18 cellular contexts compared by ENCODE assay signal in genomic region chr4:74414149-74414809, GRCh38. TPM values are rescaled to one million over a fixed set of nuclear protein-coding genes. Genes with fewer than 3 reads are reported as not detected.
A peak's percentile ranks its signal among the peaks of the same experiment; 100 is the strongest.
DNase-seq lines count a peak whose midpoint lies in the region; ATAC-seq, FAIRE-seq and TF ChIP-seq lines count a peak whose summit lies in the region.
"Had no signal": no experiment of that assay in that cellular context is flagged by ENCODE, and none has a peak within 500 bp of the region (broad histone marks: within the 10 kb centered on the region; RNA-seq: fewer than 3 reads in every experiment).

No MANE protein-coding gene starts in this region.

- no peak overlapping the region for H3K9ac ChIP-seq in HCT116 (ENCODE audit: low read length)
- H3K9ac ChIP-seq in K562 (ENCODE audit: insufficient read depth in 1 of 2, low read depth in 2 of 2, low read length in 2 of 2) = no peak overlapping the region
- H3K9ac ChIP-seq: GM23248 had no signal

- intact Hi-C loops in HCT116 (cut with micrococcal nuclease) = no loop called here
- intact Hi-C loops in K562 (cut with micrococcal nuclease) = no loop called here
- intact Hi-C loops in right lobe of liver (cut with DNase I) = no loop called here

- peak overlapping the region; percentile 80 for H2AFZ ChIP-seq in HCT116 (ENCODE audit: low read depth, low read length, poor library complexity, severe bottlenecking)
- H2AFZ ChIP-seq in K562 (ENCODE audit: low read depth, low read length) = no peak overlapping the region
- H2AFZ ChIP-seq: GM23248 had no signal

- no peaks in the 10 kb centered on the region for H4K20me1 ChIP-seq in HCT116 (ENCODE audit: insufficient read depth)
- no peaks in the 10 kb centered on the region for H4K20me1 ChIP-seq in K562 (replicated peaks; ENCODE audit: control insufficient read depth, insufficient read depth, low read length)

- no peaks in the 10 kb centered on the region for H3K9me1 ChIP-seq in K562 (ENCODE audit: control insufficient read depth, insufficient read depth, low read length)

- TF ChIP-seq CTCF in HCT116 (IDR thresholded peaks at IDR 0.05 in 2 of 3, conservative IDR thresholded peaks at IDR 0.05 in 1 of 3; ENCODE audit: borderline replicate concordance in 1 of 3, insufficient read depth in 1 of 3, low read depth in 2 of 3, low read length in 2 of 3) (no peak), K562 (IDR thresholded peaks at IDR 0.05 in 2 of 3, conservative IDR thresholded peaks at IDR 0.05 in 1 of 3; ENCODE audit: insufficient read depth in 2 of 3, low read depth in 1 of 3, low read length in 3 of 3) (no peak), foreskin keratinocyte (conservative IDR thresholded peaks at IDR 0.05) (no peak), right lobe of liver (IDR thresholded peaks at IDR 0.05) (no peak)

- H3K27ac ChIP-seq in HCT116 (ENCODE audit: low read depth, low read length) (peak overlapping the region; percentile 80; the same call in 1 of the 2 replicates), K562 (ENCODE audit: extremely low read depth, low read depth, low read length) (no peak overlapping the region), foreskin keratinocyte (peak overlapping the region; percentile 3), right lobe of liver (no peak overlapping the region)
- H3K27ac ChIP-seq: GM23248 had no signal

- no peak overlapping the region for H3K27ac Mint-ChIP-seq in immature natural killer cell
- H3K27ac Mint-ChIP-seq: CD14-positive monocyte; CD8-positive, alpha-beta T cell; IgD-negative memory B cell had no signal

- peaks cover 0 to 3% (median 0%) of the 10 kb centered on the region in 3 donors for H3K36me3 Mint-ChIP-seq in immature natural killer cell
- H3K36me3 Mint-ChIP-seq: CD14-positive monocyte; CD8-positive, alpha-beta T cell; IgD-negative memory B cell had no signal

- no peak overlapping the region for H3K4me3 ChIP-seq in HCT116 (replicated peaks in 1 of 2; ENCODE audit: low read depth in 1 of 2, low read length in 2 of 2)
- no peak overlapping the region for H3K4me3 ChIP-seq in K562
- no peak overlapping the region for H3K4me3 ChIP-seq in right lobe of liver
- H3K4me3 ChIP-seq: A549, GM12878, GM23248 had no signal

- in situ Hi-C loops in K562 (cut with MboI) = no loop called here

- peaks cover 47 to 65% of the 10 kb centered on the region in 2 experiments for H3K4me1 ChIP-seq in HCT116 (ENCODE audit: control insufficient read depth in 1 of 2, insufficient read depth in 2 of 2, low read length in 2 of 2)
- peaks cover 0 to 3% of the 10 kb centered on the region in 2 experiments; a peak in 1 of 5 replicates for H3K4me1 ChIP-seq in K562 (replicated peaks in 1 of 2; ENCODE audit: control insufficient read depth in 2 of 2, insufficient read depth in 2 of 2, low read length in 2 of 2)
- H3K4me1 ChIP-seq in foreskin keratinocyte = peaks cover 76% of the 10 kb centered on the region
- no peaks in the 10 kb centered on the region for H3K4me1 ChIP-seq in right lobe of liver

- 20% methylated on average over 5 of the region's 5 CpGs for WGBS in K562 (ENCODE audit: insufficient coverage, low coverage, missing lambda C conversion rate)
- 32% methylated on average over 5 of the region's 5 CpGs for WGBS in right lobe of liver (ENCODE audit: insufficient coverage, low coverage, low lambda C conversion rate, missing lambda C conversion rate)

- BruUV-seq in HCT116 (replicated peaks; lab: Mats Ljungman, UMichigan) (no TSS peak), K562 (replicated peaks; lab: Mats Ljungman, UMichigan) (no TSS peak)

- ATAC-seq in HCT116 (no peak), K562 (no peak), foreskin keratinocyte (no peak), right lobe of liver (no peak)
- ATAC-seq: A549; CD8-positive, alpha-beta T cell; GM12878 had no signal

- POLR2A ChIA-PET in HCT116 (lab: Charles Lee) (interaction anchor here (2.6 kb wide), 1 partner anchor 31 kb away, joined by 11 read pairs; the partner anchor contains the start of gene AREG), K562 (lab: Yijun Ruan, JAX) (no interaction called here)

- H3K4me2 ChIP-seq in HCT116 (ENCODE audit: low read length) (peak overlapping the region; percentile 34), K562 (ENCODE audit: insufficient read depth, low read length) (no peak overlapping the region)
- H3K4me2 ChIP-seq: A549 had no signal

- TF ChIP-seq POLR2A in HCT116 (IDR thresholded peaks at IDR 0.05; ENCODE audit: borderline replicate concordance, extremely low read depth, insufficient read depth, insufficient read length) = no peak
- no peak for TF ChIP-seq POLR2A in K562 (conservative IDR thresholded peaks at IDR 0.05)
- no peak for TF ChIP-seq POLR2A in right lobe of liver (IDR thresholded peaks at IDR 0.05)

- H3K27me3 Mint-ChIP-seq in immature natural killer cell (ENCODE audit: low read depth in 3 of 3) = peaks cover 2 to 3% (median 2%) of the 10 kb centered on the region in 3 donors

- peak; percentile 54 for DNase-seq in DMS53 (lab: John Stamatoyannopoulos, UW)
- DNase-seq in HCT116 (ENCODE audit: low read depth, low spot score) = no peak
- no peak for DNase-seq in K562 (ENCODE audit: extremely low read depth in 1 of 4, low spot score in 3 of 4)
- DNase-seq in foreskin keratinocyte = no peak
- DNase-seq in right lobe of liver = no peak
- no peak for DNase-seq in immature natural killer cell
- DNase-seq in DMS79 treated with DMSO at 0.1 percent for 48 hours (lab: John Stamatoyannopoulos, UW) = no peak
- DNase-seq: CD8-positive, alpha-beta T cell; COR-L47; GM23248 had no signal

- H3K36me3 ChIP-seq in HCT116 (ENCODE audit: control insufficient read depth in 1 of 2, insufficient read depth in 2 of 2, low read length in 2 of 2) (no peaks in the 10 kb centered on the region), K562 (ENCODE audit: control insufficient read depth, insufficient read depth, low read length) (no peaks in the 10 kb centered on the region), right lobe of liver (no peaks in the 10 kb centered on the region)

- no peaks in the 10 kb centered on the region for H3K9me3 Mint-ChIP-seq in immature natural killer cell
- H3K9me3 Mint-ChIP-seq: CD8-positive, alpha-beta T cell had no signal

- CTCF ChIA-PET in HCT116 (lab: Charles Lee) (no interaction called here), K562 (lab: Yijun Ruan, JAX; ENCODE audit: low intra/inter-chr PET ratio) (no interaction called here)

- no peaks in the 10 kb centered on the region for H3K79me2 ChIP-seq in HCT116 (ENCODE audit: insufficient read depth, low read length)
- no peaks in the 10 kb centered on the region for H3K79me2 ChIP-seq in K562 (ENCODE audit: control insufficient read depth, insufficient read depth, low read length)

- H3K4me1 Mint-ChIP-seq in immature natural killer cell = no peaks in the 10 kb centered on the region
- H3K4me1 Mint-ChIP-seq: CD14-positive monocyte, IgD-negative memory B cell had no signal

- H3K9me2 ChIP-seq in HCT116 (ENCODE audit: insufficient read depth) = 0 out of 2 replicates have a peak, but pooled peaks cover 3% of the 10 kb centered on the region

- no peak for TF ChIP-seq EP300 in K562 (IDR thresholded peaks at IDR 0.05; ENCODE audit: low read length)

- H3K9me3 ChIP-seq in HCT116 (ENCODE audit: control insufficient read depth in 1 of 2, insufficient read depth in 1 of 2, low read depth in 1 of 2, low read length in 2 of 2) (no peaks in the 10 kb centered on the region), K562 (replicated peaks; ENCODE audit: control insufficient read depth, insufficient read depth, low read depth, low read length) (no peaks in the 10 kb centered on the region), right lobe of liver (no peaks in the 10 kb centered on the region)
- H3K9me3 ChIP-seq: A549 had no signal

- RAD21 ChIA-PET in HCT116 (lab: Charles Lee; ENCODE audit: low non-redundant PET in 1 of 2, low total read pairs in 2 of 2, uncharacterized antibody in 2 of 2, unreplicated experiment in 2 of 2) = no interaction called here

- no peak for FAIRE-seq in K562 (lab: Jason Lieb, UNC)
- FAIRE-seq: A549, GM12878, GM18507, H54 had no signal

- no peak overlapping the region for H3K4me3 Mint-ChIP-seq in immature natural killer cell
- H3K4me3 Mint-ChIP-seq: CD14-positive monocyte; CD8-positive, alpha-beta T cell; IgD-negative memory B cell had no signal

- H3K27me3 ChIP-seq in HCT116 (ENCODE audit: insufficient read depth, low read length) = no peaks in the 10 kb centered on the region
- no peaks in the 10 kb centered on the region for H3K27me3 ChIP-seq in K562 (ENCODE audit: control insufficient read depth in 2 of 2, insufficient read depth in 2 of 2, low read length in 2 of 2)
- no peaks in the 10 kb centered on the region for H3K27me3 ChIP-seq in foreskin keratinocyte
- H3K27me3 ChIP-seq in right lobe of liver = no peaks in the 10 kb centered on the region

- TF ChIP-seq RAD21 in HCT116 (IDR thresholded peaks at IDR 0.05; ENCODE audit: low read depth) = no peak
- TF ChIP-seq RAD21 in K562 (CRISPR knock-in tag; conservative IDR thresholded peaks at IDR 0.05 in 1 of 2, IDR thresholded peaks at IDR 0.05 in 1 of 2) = no peak

RNA-seq across cellular contexts. Expression of gene AREG, which starts 30.7 kb away (rescaled TPM):
- total RNA-seq in HCT116 (2021; ENCODE audit: unreplicated experiment) (739 TPM), K562 (2014; rRNA removed) (4.5 and 5.8 TPM in 2 replicates), K562 (2014; rRNA removed; fragmentation: Illumina TruSeq; extraction: Trizol) (5.7 and 6.7 TPM in 2 replicates), K562 (2015; rRNA removed; fragmentation: Illumina TruSeq; extraction: Trizol) (2.8 and 3.5 TPM in 2 replicates), K562 (2021) (5.4 and 5.6 TPM in 2 replicates), foreskin keratinocyte (1,077 and 1,617 TPM in 2 replicates), right lobe of liver (1 to 10 TPM in 1 of 6 experiments, under 1 TPM in 2, not detected in 3; 0.24 to 2.7 (median 0.39) TPM)
- 858 and 927 TPM in 2 replicates for polyA plus RNA-seq in HCT116 (2012)
- 10.7 and 18.3 TPM in 2 replicates for total RNA-seq in K562 (2011; cell fraction: chromatin; rRNA removed; ENCODE audit: low replicate concordance)
- 16.6 and 18.3 TPM in 2 replicates for total RNA-seq in K562 (2011; cell fraction: nucleolus; rRNA removed)
- total RNA-seq in K562 (2011; cell fraction: nucleoplasm; rRNA removed) = 17.7 and 18.4 TPM in 2 replicates
- polyA plus RNA-seq in K562 (2011; rRNA removed) (7.3 and 8.5 TPM in 2 replicates), K562 (2014; fragmentation: Illumina TruSeq; extraction: Trizol) (6.5 and 7.7 TPM in 2 replicates), K562 (2014; fragmentation: Nextera tagmentation; extraction: Ambion mirVana) (1 to 10 TPM; 1.4 to 2.4 TPM), K562 (2014; rRNA removed) (3.8 and 5.5 TPM in 2 replicates), foreskin keratinocyte (980 and 1,643 TPM in 2 replicates), immature natural killer cell (10 to 100 TPM; 17.7 to 38.8 (median 28.8) TPM)
- polyA plus RNA-seq in K562 (2011; cell fraction: cytosol; rRNA removed) = 6.3 and 6.9 TPM in 2 replicates
- 5.3 and 7.3 TPM in 2 replicates for polyA plus RNA-seq in K562 (2011; cell fraction: nucleus; rRNA removed)
- polyA plus RNA-seq in K562 (2012) = 5.1 and 9.9 TPM in 2 replicates
- polyA minus RNA-seq in K562 (2011; rRNA and poly(A)+ RNA removed) = 3.9 and 7.5 TPM in 2 replicates
- 3.4 and 3.9 TPM in 2 replicates for polyA minus RNA-seq in K562 (2011; cell fraction: cytosol; rRNA and poly(A)+ RNA removed)
- polyA minus RNA-seq in K562 (2011; cell fraction: nucleus; rRNA and poly(A)+ RNA removed) = 6.2 and 10.2 TPM in 2 replicates
- total RNA-seq: G401, GM12878 had no signal

RNA-seq across cellular contexts. Expression of gene EREG, which starts 49.3 kb away (rescaled TPM):
- total RNA-seq in HCT116 (2021; ENCODE audit: unreplicated experiment) = 498 TPM
- polyA plus RNA-seq in HCT116 (2012) = 167 and 184 TPM in 2 replicates
- 6.4 and 18.1 TPM in 2 replicates for total RNA-seq in K562 (2011; cell fraction: chromatin; rRNA removed; ENCODE audit: low replicate concordance)
- 3.8 and 5.1 TPM in 2 replicates for total RNA-seq in K562 (2011; cell fraction: nucleolus; rRNA removed)
- total RNA-seq in K562 (2011; cell fraction: nucleoplasm; rRNA removed) = 12.1 and 22.8 TPM in 2 replicates
- total RNA-seq in K562 (2014; rRNA removed) = 2.5 and 3.9 TPM in 2 replicates
- total RNA-seq in K562 (2014; rRNA removed; fragmentation: Illumina TruSeq; extraction: Trizol) = 5.0 and 7.3 TPM in 2 replicates
- total RNA-seq in K562 (2015; rRNA removed; fragmentation: Illumina TruSeq; extraction: Trizol) = 2.4 and 2.6 TPM in 2 replicates
- 2.9 and 4.5 TPM in 2 replicates for total RNA-seq in K562 (2021)
- 2.7 and 7.2 TPM in 2 replicates for polyA plus RNA-seq in K562 (2011; rRNA removed)
- polyA plus RNA-seq in K562 (2011; cell fraction: cytosol; rRNA removed) = 0.89 and 4.7 TPM in 2 replicates
- polyA plus RNA-seq in K562 (2011; cell fraction: nucleus; rRNA removed) = 2.5 and 7.7 TPM in 2 replicates
- polyA plus RNA-seq in K562 (2012) = 1.9 and 2.3 TPM in 2 replicates
- polyA plus RNA-seq in K562 (2014; fragmentation: Illumina TruSeq; extraction: Trizol) = 2.3 and 4.5 TPM in 2 replicates
- polyA plus RNA-seq in K562 (2014; fragmentation: Nextera tagmentation; extraction: Ambion mirVana) = 1 to 10 TPM in 1 of 2 experiments, under 1 TPM in 1; 0.97 to 1.2 TPM
- 1.5 and 3.1 TPM in 2 replicates for polyA plus RNA-seq in K562 (2014; rRNA removed)
- 3.3 and 10.0 TPM in 2 replicates for polyA minus RNA-seq in K562 (2011; rRNA and poly(A)+ RNA removed)
- 1.0 and 3.7 TPM in 2 replicates for polyA minus RNA-seq in K562 (2011; cell fraction: cytosol; rRNA and poly(A)+ RNA removed)
- 5.1 and 13.9 TPM in 2 replicates for polyA minus RNA-seq in K562 (2011; cell fraction: nucleus; rRNA and poly(A)+ RNA removed)
- 23.7 and 29.1 TPM in 2 replicates for total RNA-seq in foreskin keratinocyte
- 6.2 and 6.3 TPM in 2 replicates for polyA plus RNA-seq in foreskin keratinocyte
- under 1 TPM in 2 of 6 experiments, not detected in 4; 0.11 to 0.50 TPM for total RNA-seq in right lobe of liver
- polyA plus RNA-seq in immature natural killer cell = not detected
- total RNA-seq: G401, GM12878, HT1080 had no signal
- polyA plus RNA-seq: GM12878, IgD-negative memory B cell had no signal

Comparison
In these comparisons a context has a peak if more than half of its experiments do, and no peak if none do; other contexts are left out.
1. H3K27ac ChIP-seq: peak in HCT116 (single experiment) and foreskin keratinocyte (single experiment); none in K562 (single experiment) and right lobe of liver (0 of 3).
2. RNA of gene AREG, which starts 30.7 kb away (total RNA-seq): 1,077 to 1,617 TPM in foreskin keratinocyte and 739 TPM in HCT116 (single experiment); 2.8 to 18.4 TPM in K562 and 0.24 to 2.7 TPM in right lobe of liver; every median in the first group is over 10 times any median in the second.
3. RNA of gene EREG, which starts 49.3 kb away (total RNA-seq): 498 TPM in HCT116 (single experiment); 23.7 to 29.1 TPM in foreskin keratinocyte, 2.4 to 22.8 TPM in K562 and 0.11 to 0.50 TPM in right lobe of liver; every median in the first group is over 10 times any median in the second.